Comparison of ENCODE assay signal across 1 cellular context in genomic region chr6:161038229-161039003, GRCh38.
A peak's percentile ranks its signal among the peaks of the same experiment; 100 is the strongest.
TF ChIP-seq lines count a peak whose summit lies in the region.

No MANE protein-coding gene starts in this region.

TF ChIP-seq in GM12878, 131 proteins besides CTCF, POLR2A, EP300 and RAD21 (continued from another document and continues in another):
- TF ChIP-seq IKZF1 (conservative IDR thresholded peaks at IDR 0.05), result peak; percentile 95
- TF ChIP-seq ELK1 (IDR thresholded peaks at IDR 0.05; ENCODE audit: low read depth, low read length), result no peak
- peak; percentile 38 for TF ChIP-seq BCL3 (IDR thresholded peaks at IDR 0.05; ENCODE audit: borderline replicate concordance, insufficient read depth, low read depth, low read length, poor library complexity, severe bottlenecking)
- no peak for TF ChIP-seq TCF3 (IDR thresholded peaks at IDR 0.05; ENCODE audit: borderline replicate concordance, insufficient read depth, low read depth, low read length)
- TF ChIP-seq USF1 (IDR thresholded peaks at IDR 0.05; ENCODE audit: borderline replicate concordance, extremely low read length, insufficient read depth, low read depth, low read length), result no peak
- no peak for TF ChIP-seq ESRRA (IDR thresholded peaks at IDR 0.05; ENCODE audit: low read length)
- no peak for TF ChIP-seq RAD51 (IDR thresholded peaks at IDR 0.05)
- TF ChIP-seq NBN (IDR thresholded peaks at IDR 0.05), result no peak
- TF ChIP-seq JUND (IDR thresholded peaks at IDR 0.05; ENCODE audit: low read depth, low read length), result peak; percentile 60
- TF ChIP-seq BMI1 (IDR thresholded peaks at IDR 0.05; ENCODE audit: borderline replicate concordance), result peak; percentile 68; the same call in 1 of the 2 replicates
- TF ChIP-seq ZNF24 (IDR thresholded peaks at IDR 0.05), result no peak
- TF ChIP-seq IKZF2 (IDR thresholded peaks at IDR 0.05), result peak; percentile 94 to 95
- TF ChIP-seq HDAC6 (IDR thresholded peaks at IDR 0.05; ENCODE audit: unreplicated experiment), result no peak
- TF ChIP-seq CUX1 (IDR thresholded peaks at IDR 0.05; ENCODE audit: insufficient replicate concordance, low read depth, low read length), result no peak
- no peak for TF ChIP-seq TCF7 (IDR thresholded peaks at IDR 0.05; ENCODE audit: borderline replicate concordance)
- peak; percentile 28 for TF ChIP-seq SMAD1 (IDR thresholded peaks at IDR 0.05; ENCODE audit: low read depth, partially characterized antibody)
- TF ChIP-seq EZH2 (IDR thresholded peaks at IDR 0.05; ENCODE audit: borderline replicate concordance, control insufficient read depth, low read depth, low read length), result no peak
- TF ChIP-seq KDM1A (IDR thresholded peaks at IDR 0.05; ENCODE audit: borderline replicate concordance), result no peak
- peak; percentile 67 for TF ChIP-seq MTA3 (IDR thresholded peaks at IDR 0.05; ENCODE audit: borderline replicate concordance, low read length)
- TF ChIP-seq NFXL1 (IDR thresholded peaks at IDR 0.05; ENCODE audit: borderline replicate concordance), result no peak
- TF ChIP-seq SP1 (IDR thresholded peaks at IDR 0.05; ENCODE audit: low read depth, low read length), result no peak
- TF ChIP-seq MYB (IDR thresholded peaks at IDR 0.05; ENCODE audit: borderline replicate concordance, low read depth, low read length), result no peak
- TF ChIP-seq CREB1 (IDR thresholded peaks at IDR 0.05; ENCODE audit: low read depth), result no peak
- no peak for TF ChIP-seq CHD4 (IDR thresholded peaks at IDR 0.05)
- TF ChIP-seq ETV6 (conservative IDR thresholded peaks at IDR 0.05 in 1 of 2, IDR thresholded peaks at IDR 0.05 in 1 of 2; ENCODE audit: borderline replicate concordance in 1 of 2, low read depth in 1 of 2), result no peak
- peak; percentile 28; the same call in 1 of the 2 replicates for TF ChIP-seq CBX5 (IDR thresholded peaks at IDR 0.05; ENCODE audit: low read depth)
- TF ChIP-seq EED (IDR thresholded peaks at IDR 0.05; ENCODE audit: low read depth), result peak; percentile 78; the same call in 1 of the 2 replicates
- no peak for TF ChIP-seq SRF (IDR thresholded peaks at IDR 0.05; ENCODE audit: low read depth in 2 of 2, low read length in 2 of 2)
- peak; percentile 70 for TF ChIP-seq CBFB (IDR thresholded peaks at IDR 0.05; ENCODE audit: low read depth)
- no peak for TF ChIP-seq PBX3 (IDR thresholded peaks at IDR 0.05; ENCODE audit: insufficient replicate concordance, low read depth, low read length)
- no peak for TF ChIP-seq TARDBP (IDR thresholded peaks at IDR 0.05; ENCODE audit: borderline replicate concordance)
- peak; percentile 70; the same call in 1 of the 2 replicates for TF ChIP-seq PAX5 (IDR thresholded peaks at IDR 0.05; ENCODE audit: borderline replicate concordance, low read depth, low read length)
- no peak for TF ChIP-seq SREBF2 (IDR thresholded peaks at IDR 0.05; ENCODE audit: low read length)
- TF ChIP-seq, protein P1, sequence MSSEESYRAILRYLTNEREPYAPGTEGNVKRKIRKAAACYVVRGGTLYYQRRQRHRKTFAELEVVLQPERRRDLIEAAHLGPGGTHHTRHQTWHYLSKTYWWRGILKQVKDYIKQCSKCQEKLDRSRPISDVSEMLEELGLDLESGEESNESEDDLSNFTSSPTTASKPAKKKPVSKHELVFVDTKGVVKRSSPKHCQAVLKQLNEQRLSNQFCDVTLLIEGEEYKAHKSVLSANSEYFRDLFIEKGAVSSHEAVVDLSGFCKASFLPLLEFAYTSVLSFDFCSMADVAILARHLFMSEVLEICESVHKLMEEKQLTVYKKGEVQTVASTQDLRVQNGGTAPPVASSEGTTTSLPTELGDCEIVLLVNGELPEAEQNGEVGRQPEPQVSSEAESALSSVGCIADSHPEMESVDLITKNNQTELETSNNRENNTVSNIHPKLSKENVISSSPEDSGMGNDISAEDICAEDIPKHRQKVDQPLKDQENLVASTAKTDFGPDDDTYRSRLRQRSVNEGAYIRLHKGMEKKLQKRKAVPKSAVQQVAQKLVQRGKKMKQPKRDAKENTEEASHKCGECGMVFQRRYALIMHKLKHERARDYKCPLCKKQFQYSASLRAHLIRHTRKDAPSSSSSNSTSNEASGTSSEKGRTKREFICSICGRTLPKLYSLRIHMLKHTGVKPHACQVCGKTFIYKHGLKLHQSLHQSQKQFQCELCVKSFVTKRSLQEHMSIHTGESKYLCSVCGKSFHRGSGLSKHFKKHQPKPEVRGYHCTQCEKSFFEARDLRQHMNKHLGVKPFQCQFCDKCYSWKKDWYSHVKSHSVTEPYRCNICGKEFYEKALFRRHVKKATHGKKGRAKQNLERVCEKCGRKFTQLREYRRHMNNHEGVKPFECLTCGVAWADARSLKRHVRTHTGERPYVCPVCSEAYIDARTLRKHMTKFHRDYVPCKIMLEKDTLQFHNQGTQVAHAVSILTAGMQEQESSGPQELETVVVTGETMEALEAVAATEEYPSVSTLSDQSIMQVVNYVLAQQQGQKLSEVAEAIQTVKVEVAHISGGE (CRISPR knock-in tag; IDR thresholded peaks at IDR 0.05), result no peak
- TF ChIP-seq HDGF (IDR thresholded peaks at IDR 0.05), result no peak
- no peak for TF ChIP-seq TAF1 (IDR thresholded peaks at IDR 0.05; ENCODE audit: borderline replicate concordance, low read depth, low read length)
- no peak for TF ChIP-seq E2F4 (IDR thresholded peaks at IDR 0.05; ENCODE audit: low read depth, low read length)
- TF ChIP-seq, protein P2, sequence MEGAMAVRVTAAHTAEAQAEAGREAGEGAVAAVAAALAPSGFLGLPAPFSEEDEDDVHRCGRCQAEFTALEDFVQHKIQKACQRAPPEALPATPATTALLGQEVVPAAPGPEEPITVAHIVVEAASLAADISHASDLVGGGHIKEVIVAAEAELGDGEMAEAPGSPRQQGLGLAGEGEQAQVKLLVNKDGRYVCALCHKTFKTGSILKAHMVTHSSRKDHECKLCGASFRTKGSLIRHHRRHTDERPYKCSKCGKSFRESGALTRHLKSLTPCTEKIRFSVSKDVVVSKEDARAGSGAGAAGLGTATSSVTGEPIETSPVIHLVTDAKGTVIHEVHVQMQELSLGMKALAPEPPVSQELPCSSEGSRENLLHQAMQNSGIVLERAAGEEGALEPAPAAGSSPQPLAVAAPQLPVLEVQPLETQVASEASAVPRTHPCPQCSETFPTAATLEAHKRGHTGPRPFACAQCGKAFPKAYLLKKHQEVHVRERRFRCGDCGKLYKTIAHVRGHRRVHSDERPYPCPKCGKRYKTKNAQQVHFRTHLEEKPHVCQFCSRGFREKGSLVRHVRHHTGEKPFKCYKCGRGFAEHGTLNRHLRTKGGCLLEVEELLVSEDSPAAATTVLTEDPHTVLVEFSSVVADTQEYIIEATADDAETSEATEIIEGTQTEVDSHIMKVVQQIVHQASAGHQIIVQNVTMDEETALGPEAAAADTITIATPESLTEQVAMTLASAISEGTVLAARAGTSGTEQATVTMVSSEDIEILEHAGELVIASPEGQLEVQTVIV (IDR thresholded peaks at IDR 0.05; ENCODE audit: borderline replicate concordance, partially characterized antibody), result no peak
- peak; percentile 71; the same call in 1 of the 2 replicates for TF ChIP-seq FOXM1 (IDR thresholded peaks at IDR 0.05; ENCODE audit: low read depth, low read length)
- TF ChIP-seq STAT1 (conservative IDR thresholded peaks at IDR 0.05), result no peak
- no peak for TF ChIP-seq SMAD5 (IDR thresholded peaks at IDR 0.05; ENCODE audit: low read depth)
- no peak for TF ChIP-seq GABPA (IDR thresholded peaks at IDR 0.05; ENCODE audit: low read depth)
- TF ChIP-seq, protein P3, sequence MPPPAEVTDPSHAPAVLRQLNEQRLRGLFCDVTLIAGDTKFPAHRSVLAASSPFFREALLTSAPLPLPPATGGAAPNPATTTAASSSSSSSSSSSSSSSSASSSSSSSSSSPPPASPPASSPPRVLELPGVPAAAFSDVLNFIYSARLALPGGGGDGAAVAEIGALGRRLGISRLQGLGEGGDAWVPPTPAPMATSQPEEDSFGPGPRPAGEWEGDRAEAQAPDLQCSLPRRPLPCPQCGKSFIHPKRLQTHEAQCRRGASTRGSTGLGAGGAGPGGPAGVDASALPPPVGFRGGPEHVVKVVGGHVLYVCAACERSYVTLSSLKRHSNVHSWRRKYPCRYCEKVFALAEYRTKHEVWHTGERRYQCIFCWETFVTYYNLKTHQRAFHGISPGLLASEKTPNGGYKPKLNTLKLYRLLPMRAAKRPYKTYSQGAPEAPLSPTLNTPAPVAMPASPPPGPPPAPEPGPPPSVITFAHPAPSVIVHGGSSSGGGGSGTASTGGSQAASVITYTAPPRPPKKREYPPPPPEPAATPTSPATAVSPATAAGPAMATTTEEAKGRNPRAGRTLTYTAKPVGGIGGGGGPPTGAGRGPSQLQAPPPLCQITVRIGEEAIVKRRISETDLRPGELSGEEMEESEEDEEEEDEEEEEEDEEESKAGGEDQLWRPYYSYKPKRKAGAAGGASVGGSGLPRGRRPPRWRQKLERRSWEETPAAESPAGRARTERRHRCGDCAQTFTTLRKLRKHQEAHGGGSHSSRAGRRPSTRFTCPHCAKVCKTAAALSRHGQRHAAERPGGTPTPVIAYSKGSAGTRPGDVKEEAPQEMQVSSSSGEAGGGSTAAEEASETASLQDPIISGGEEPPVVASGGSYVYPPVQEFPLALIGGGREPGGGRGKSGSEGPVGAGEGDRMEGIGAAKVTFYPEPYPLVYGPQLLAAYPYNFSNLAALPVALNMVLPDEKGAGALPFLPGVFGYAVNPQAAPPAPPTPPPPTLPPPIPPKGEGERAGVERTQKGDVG (CRISPR knock-in tag; IDR thresholded peaks at IDR 0.05), result no peak
- TF ChIP-seq SPI1 (IDR thresholded peaks at IDR 0.05; ENCODE audit: borderline replicate concordance, insufficient read depth, low read depth, low read length), result no peak
- TF ChIP-seq MEF2A (IDR thresholded peaks at IDR 0.05; ENCODE audit: insufficient read depth, low read depth, low read length), result peak; percentile 86
